ENCODE assay signal across 1 cellular context in genomic region chr2:217207387-217208010, GRCh38.
TF ChIP-seq lines count a peak whose summit lies in the region.

No MANE protein-coding gene starts in this region.

TF ChIP-seq in H1, 55 proteins besides CTCF, POLR2A, EP300 and RAD21:
- no peak for TF ChIP-seq KDM4A (IDR thresholded peaks at IDR 0.05; ENCODE audit: low read depth, low read length, severe bottlenecking)
- TF ChIP-seq TAF1 (IDR thresholded peaks at IDR 0.05; ENCODE audit: low read depth, low read length) = no peak
- no peak for TF ChIP-seq CTBP2 (IDR thresholded peaks at IDR 0.05; ENCODE audit: borderline replicate concordance, insufficient read depth, insufficient read length, low read length)
- no peak for TF ChIP-seq RFX5 (IDR thresholded peaks at IDR 0.05; ENCODE audit: borderline replicate concordance, low read depth, low read length)
- no peak for TF ChIP-seq TAF7 (optimal IDR thresholded peaks at IDR 0.05; ENCODE audit: borderline replicate concordance, low read depth, low read length)
- TF ChIP-seq SAP30 (IDR thresholded peaks at IDR 0.05; ENCODE audit: insufficient read depth, insufficient replicate concordance, low read length) = no peak
- TF ChIP-seq RBBP5 (IDR thresholded peaks at IDR 0.05; ENCODE audit: borderline replicate concordance, low read depth, low read length) = no peak
TF ChIP-seq in H1: peak in this region for 0.
